Comparison of ENCODE assay signal across 11 cellular contexts in the genomic region with DNA sequence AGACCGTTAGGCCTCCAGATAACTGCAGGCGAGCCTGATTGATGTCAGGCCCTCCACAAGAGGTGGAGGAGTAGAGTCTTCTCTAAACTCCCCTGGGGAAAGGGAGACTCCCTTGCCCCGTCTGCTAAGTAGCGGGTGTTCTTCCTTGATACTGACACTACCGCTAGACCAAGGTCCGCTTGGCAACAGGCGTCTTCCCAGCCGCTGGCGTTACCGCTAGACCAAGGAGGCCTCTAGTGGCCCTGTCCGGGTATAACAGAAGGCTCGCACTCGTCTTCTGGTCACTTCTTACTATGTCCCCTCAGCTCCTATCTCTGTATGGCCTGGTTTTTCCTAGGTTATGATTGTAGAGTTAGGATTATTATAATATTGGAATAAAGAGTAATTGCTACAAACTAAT. TPM values are rescaled to one million over a fixed set of nuclear protein-coding genes. Genes with fewer than 3 reads are reported as not detected.
DNase-seq lines count a peak whose midpoint lies in the region; TF ChIP-seq lines count a peak whose summit lies in the region.
"Not testable (repeated sequence)": the region's sequence is repeated elsewhere in the genome, so short reads cannot be mapped to it uniquely, and the experiment has no call there.
"Had no signal": no experiment of that assay in that cellular context is flagged by ENCODE, and none has a peak within 500 bp of the region (broad histone marks: within the 10 kb centered on the region; RNA-seq: fewer than 3 reads in every experiment).

No MANE protein-coding gene starts in this region.

- H3K27me3 ChIP-seq in adrenal gland, neural progenitor cell: not testable (repeated sequence)

- H3K79me2 ChIP-seq in neural progenitor cell (ENCODE audit: low read depth) = peaks cover 16% of the 10 kb centered on the region

- not testable (repeated sequence) for H3K4me2 ChIP-seq in neural progenitor cell

- WGBS in adrenal gland, 4 donors = 44 to 54% (median 49%) methylated on average over 10 to 13 of the region's 13 CpGs

- H4K20me1 ChIP-seq in neural progenitor cell (ENCODE audit: low read depth) = not testable (repeated sequence)

- peaks cover 12% of the 10 kb centered on the region for H3K9me3 Mint-ChIP-seq in neural progenitor cell

- H3K27ac Mint-ChIP-seq in neural progenitor cell = not testable (repeated sequence)

- not testable (repeated sequence) for H3K9me3 ChIP-seq in adrenal gland (replicated peaks in 1 of 3); neural progenitor cell (ENCODE audit: low read depth)

- not testable (repeated sequence) for H3K36me3 Mint-ChIP-seq in neural progenitor cell

- not testable (repeated sequence) for H3K4me3 Mint-ChIP-seq in neural progenitor cell

- H3K36me3 ChIP-seq in adrenal gland (replicated peaks in 1 of 2) = peaks cover 0 to 12% of the 10 kb centered on the region in 2 donors
- not testable (repeated sequence) for H3K36me3 ChIP-seq in neural progenitor cell

- not testable (repeated sequence) for H3K4me1 Mint-ChIP-seq in neural progenitor cell

- H3K27ac ChIP-seq in C4-2B, adrenal gland, neural progenitor cell: not testable (repeated sequence)

- H3K27me3 Mint-ChIP-seq in neural progenitor cell (ENCODE audit: insufficient read depth, low read depth) = peaks cover 10% of the 10 kb centered on the region

- H3K4me1 ChIP-seq in adrenal gland (replicated peaks in 1 of 2) = peaks cover 5 to 14% of the 10 kb centered on the region in 2 donors
- not testable (repeated sequence) for H3K4me1 ChIP-seq in neural progenitor cell

- H2AFZ ChIP-seq in neural progenitor cell (replicated peaks) = not testable (repeated sequence)

- not testable (repeated sequence) for H3K9ac ChIP-seq in neural progenitor cell

- TF ChIP-seq POLR2A in adrenal gland (IDR thresholded peaks at IDR 0.05) = not testable (repeated sequence)

- intact Hi-C loops in adrenal gland (cut with DNase I) = not testable (repeated sequence)

- TF ChIP-seq CTCF in C4-2B (conservative IDR thresholded peaks at IDR 0.05) (peak; percentile 61), HFF-Myc (IDR thresholded peaks at IDR 0.05; ENCODE audit: low read depth, low read length, missing control alignments) (peak; percentile 45), adrenal gland (IDR thresholded peaks at IDR 0.05) (peak in 2 of 6 experiments; percentile 13 to 27), fibroblast of villous mesenchyme (IDR thresholded peaks at IDR 0.05; ENCODE audit: insufficient read depth, low read depth, low read length) (peak; percentile 30), neural progenitor cell (IDR thresholded peaks at IDR 0.05) (peak; percentile 24)

- peaks cover 16% of the 10 kb centered on the region for H3F3A ChIP-seq in neural progenitor cell (ENCODE audit: low read depth)

- not testable (repeated sequence) for H3K4me3 ChIP-seq in HFF-Myc (replicated peaks; ENCODE audit: low read depth, low read length); adrenal gland; fibroblast of villous mesenchyme (ENCODE audit: low read depth, low read length); neural progenitor cell

- DNase-seq in HFF-Myc (ENCODE audit: extremely low read depth, low read depth) = not testable (repeated sequence)
- DNase-seq in RKO (ENCODE audit: low spot score) (peak; percentile 37), adrenal gland (peak in 6 of 7 donors; percentile 29 to 61 (median 38)), fibroblast of villous mesenchyme (ENCODE audit: low read depth) (peak; percentile 15), neural progenitor cell (ENCODE audit: low spot score) (peak; percentile 17)

RNA-seq across cellular contexts. Expression of a gene that starts 2.4 kb away (rescaled TPM):
- total RNA-seq in adrenal gland = 10 to 100 TPM in 3 of 8 donors, 1 to 10 TPM in 5; 7.7 to 13.7 (median 9.1) TPM
- polyA plus RNA-seq in adrenal gland = 1 to 10 TPM; 2.2 to 4.7 (median 4.3) TPM
- total RNA-seq in fibroblast of villous mesenchyme = 15.1 and 15.5 TPM in 2 replicates
- total RNA-seq in neural progenitor cell (ENCODE audit: low replicate concordance) = 11.2 and 12.9 TPM in 2 replicates

RNA-seq across cellular contexts. Expression of a gene that starts 8.6 kb away (rescaled TPM):
- not detected for total RNA-seq in adrenal gland
- not detected for polyA plus RNA-seq in adrenal gland
- total RNA-seq in fibroblast of villous mesenchyme = not detected in 2 replicates
- total RNA-seq in neural progenitor cell (ENCODE audit: low replicate concordance) = not detected in 2 replicates
- total RNA-seq: heart right ventricle, mesenteric fat pad, Right ventricle myocardium inferior, vagina had no signal
- polyA plus RNA-seq: adipose tissue, heart right ventricle had no signal

RNA-seq across cellular contexts. Expression of a gene that starts 18.0 kb away (rescaled TPM):
- total RNA-seq in adrenal gland (not detected), fibroblast of villous mesenchyme (not detected in 2 replicates), neural progenitor cell (ENCODE audit: low replicate concordance) (not detected in 2 replicates)
- polyA plus RNA-seq in adrenal gland = not detected
- total RNA-seq: heart right ventricle, mesenteric fat pad, Right ventricle myocardium inferior, vagina had no signal
- polyA plus RNA-seq: adipose tissue, heart right ventricle had no signal

RNA-seq across cellular contexts. Expression of a gene that starts 27.1 kb away (rescaled TPM):
- not detected for total RNA-seq in adrenal gland
- not detected for polyA plus RNA-seq in adrenal gland
- not detected in 2 replicates for total RNA-seq in fibroblast of villous mesenchyme
- total RNA-seq in neural progenitor cell (ENCODE audit: low replicate concordance) = not detected in 2 replicates
- total RNA-seq: heart right ventricle, mesenteric fat pad, Right ventricle myocardium inferior, vagina had no signal
- polyA plus RNA-seq: adipose tissue, heart right ventricle had no signal

RNA-seq across cellular contexts. Expression of a gene that starts 36.7 kb away (rescaled TPM):
- total RNA-seq in adrenal gland (not detected), fibroblast of villous mesenchyme (not detected in 2 replicates), neural progenitor cell (ENCODE audit: low replicate concordance) (not detected in 2 replicates)
- not detected for polyA plus RNA-seq in adrenal gland
- total RNA-seq: heart right ventricle, mesenteric fat pad, Right ventricle myocardium inferior, vagina had no signal
- polyA plus RNA-seq: adipose tissue, heart right ventricle had no signal
